In genomic region chr12:63916561-63917476, GRCh38 we compare ENCODE assay signal across 1 cellular context.
TF ChIP-seq lines count a peak whose summit lies in the region.

No MANE protein-coding gene starts in this region.

TF ChIP-seq in HepG2, 621 proteins besides CTCF, POLR2A, EP300 and RAD21 (continued from another document):
- TF ChIP-seq, protein P1, sequence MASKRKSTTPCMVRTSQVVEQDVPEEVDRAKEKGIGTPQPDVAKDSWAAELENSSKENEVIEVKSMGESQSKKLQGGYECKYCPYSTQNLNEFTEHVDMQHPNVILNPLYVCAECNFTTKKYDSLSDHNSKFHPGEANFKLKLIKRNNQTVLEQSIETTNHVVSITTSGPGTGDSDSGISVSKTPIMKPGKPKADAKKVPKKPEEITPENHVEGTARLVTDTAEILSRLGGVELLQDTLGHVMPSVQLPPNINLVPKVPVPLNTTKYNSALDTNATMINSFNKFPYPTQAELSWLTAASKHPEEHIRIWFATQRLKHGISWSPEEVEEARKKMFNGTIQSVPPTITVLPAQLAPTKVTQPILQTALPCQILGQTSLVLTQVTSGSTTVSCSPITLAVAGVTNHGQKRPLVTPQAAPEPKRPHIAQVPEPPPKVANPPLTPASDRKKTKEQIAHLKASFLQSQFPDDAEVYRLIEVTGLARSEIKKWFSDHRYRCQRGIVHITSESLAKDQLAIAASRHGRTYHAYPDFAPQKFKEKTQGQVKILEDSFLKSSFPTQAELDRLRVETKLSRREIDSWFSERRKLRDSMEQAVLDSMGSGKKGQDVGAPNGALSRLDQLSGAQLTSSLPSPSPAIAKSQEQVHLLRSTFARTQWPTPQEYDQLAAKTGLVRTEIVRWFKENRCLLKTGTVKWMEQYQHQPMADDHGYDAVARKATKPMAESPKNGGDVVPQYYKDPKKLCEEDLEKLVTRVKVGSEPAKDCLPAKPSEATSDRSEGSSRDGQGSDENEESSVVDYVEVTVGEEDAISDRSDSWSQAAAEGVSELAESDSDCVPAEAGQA (IDR thresholded peaks at IDR 0.05; ENCODE audit: low read depth) = no peak
- TF ChIP-seq, protein P1 (CRISPR knock-in tag; IDR thresholded peaks at IDR 0.05; ENCODE audit: borderline replicate concordance) = no peak
- TF ChIP-seq ZNF235 (CRISPR knock-in tag; IDR thresholded peaks at IDR 0.05; ENCODE audit: borderline replicate concordance) = no peak
